Comparison of ENCODE assay signal across 12 cellular contexts in genomic region chr12:124698211-124698997, GRCh38.
DNase-seq lines count a peak whose midpoint lies in the region; ATAC-seq and TF ChIP-seq lines count a peak whose summit lies in the region.
"Had no signal": no experiment of that assay in that cellular context is flagged by ENCODE, and none has a peak within 500 bp of the region (broad histone marks: within the 10 kb centered on the region; RNA-seq: fewer than 3 reads in every experiment).

No MANE protein-coding gene starts in this region.

- no peaks in the 10 kb centered on the region for H3K9me3 Mint-ChIP-seq in neural crest cell
- H3K9me3 Mint-ChIP-seq: stimulated activated naive B cell treated with anti-CD40 and anti-IgM and Interleukin-4, amounts not matched to agents 10 μg/mL and 1 μg/mL and 100 μg/mL, for 72 hours had no signal

- peak overlapping the region; percentile 36 to 90 for H3K27ac ChIP-seq in aorta (ENCODE audit: low read depth in 1 of 2, low read length in 2 of 2)

- no peaks in the 10 kb centered on the region for H3K27me3 ChIP-seq in aorta (ENCODE audit: control insufficient read depth in 1 of 2, insufficient read depth in 2 of 2, low read length in 1 of 2)

- no peak for TF ChIP-seq CTCF in neural crest cell (conservative IDR thresholded peaks at IDR 0.05)

- peaks cover 11% of the 10 kb centered on the region for H3K27me3 Mint-ChIP-seq in neural crest cell (ENCODE audit: low read depth)

- peak overlapping the region; percentile 17 for H3K4me3 Mint-ChIP-seq in neural crest cell
- H3K4me3 Mint-ChIP-seq: stimulated activated naive B cell treated with anti-CD40 and anti-IgM and Interleukin-4, amounts not matched to agents 10 μg/mL and 1 μg/mL and 100 μg/mL, for 72 hours had no signal

- H3K36me3 Mint-ChIP-seq in neural crest cell (ENCODE audit: low read depth): no peaks in the 10 kb centered on the region

- H3K9me3 ChIP-seq in aorta (ENCODE audit: control insufficient read depth, low read length): no peaks in the 10 kb centered on the region

- DNase-seq in Right ventricle myocardium inferior (ENCODE audit: missing footprints): no peak
- DNase-seq in cardiac septum (ENCODE audit: low spot score): no peak
- peak; percentile 93 for DNase-seq in globus pallidus (ENCODE audit: low spot score)
- DNase-seq in neural crest cell (ENCODE audit: low read depth, low spot score): no peak
- no peak for DNase-seq in aorta
- DNase-seq in iPS-NIHi7 (ENCODE audit: extremely low spot score): no peak
- no peak for DNase-seq in COLO668 (lab: John Stamatoyannopoulos, UW; ENCODE audit: unreplicated experiment)
- DNase-seq in MV-4-11 (lab: John Stamatoyannopoulos, UW): no peak
- DNase-seq: amniotic stem cell; H7; stimulated activated naive B cell treated with anti-CD40 and anti-IgM and Interleukin-4, amounts not matched to agents 10 μg/mL and 1 μg/mL and 100 μg/mL, for 72 hours; T-helper 1 cell had no signal

- H3K4me1 Mint-ChIP-seq in neural crest cell: peaks cover 25% of the 10 kb centered on the region

- WGBS in aorta, 2 donors: 4 to 5% methylated on average over 15 of the region's 15 CpGs

- H3K4me3 ChIP-seq in aorta (ENCODE audit: low read length in 2 of 2): no peak overlapping the region

- H3K36me3 ChIP-seq in aorta (ENCODE audit: control insufficient read depth in 1 of 2, insufficient read depth in 2 of 2, low read length in 1 of 2): no peaks in the 10 kb centered on the region

- H3K27ac Mint-ChIP-seq in neural crest cell (ENCODE audit: unreplicated experiment): no peak overlapping the region
- H3K27ac Mint-ChIP-seq: stimulated activated naive B cell treated with anti-CD40 and anti-IgM and Interleukin-4, amounts not matched to agents 10 μg/mL and 1 μg/mL and 100 μg/mL, for 72 hours had no signal

- ATAC-seq in Right ventricle myocardium inferior (peak; percentile 53), aorta (ENCODE audit: low FRiP score) (peak; percentile 45)
- ATAC-seq: stimulated activated naive B cell treated with anti-CD40 and anti-IgM and Interleukin-4, amounts not matched to agents 10 μg/mL and 1 μg/mL and 100 μg/mL, for 72 hours had no signal

- intact Hi-C loops in Right ventricle myocardium inferior (cut with DNase I) (loop anchor here (5.0 kb wide), 3 partner anchors 44 to 71 kb away; no protein-coding TSS in a partner anchor), cardiac septum (cut with DNase I) (loop anchor here (5.0 kb wide), 1 partner anchor 49 kb away; no protein-coding TSS in a partner anchor), aorta (cut with DNase I) (loop anchor here (5.0 kb wide), 2 partner anchors 34 to 76 kb away; no protein-coding TSS in a partner anchor)

- peaks cover 0 to 3% of the 10 kb centered on the region in 2 donors for H3K4me1 ChIP-seq in aorta (ENCODE audit: control insufficient read depth in 1 of 2, insufficient read depth in 2 of 2, low read length in 2 of 2)
